Comparison of ENCODE assay signal across 23 cellular contexts in genomic region chr3:187061748-187062147, GRCh38.
DNase-seq lines count a peak whose midpoint lies in the region; TF ChIP-seq lines count a peak whose summit lies in the region.
"Had no signal": no experiment of that assay in that cellular context is flagged by ENCODE, and none has a peak within 500 bp of the region (broad histone marks: within the 10 kb centered on the region; RNA-seq: fewer than 3 reads in every experiment).

No MANE protein-coding gene starts in this region.

- no peak for TF ChIP-seq EP300 in transverse colon (IDR thresholded peaks at IDR 0.05; ENCODE audit: low read depth)

- peaks cover 56% of the 10 kb centered on the region for H3K36me3 Mint-ChIP-seq in T-helper 1 cell treated with Interleukin-12 subunit alpha and Interleukin-12 subunit beta and Interleukin-4 antibody, amounts not matched to agents 30 μg/mL and 1 μg/mL, for 36 hours (ENCODE audit: low read depth)
- H3K36me3 Mint-ChIP-seq in Caco-2 (ENCODE audit: insufficient read depth, unreplicated experiment), result peaks cover 19% of the 10 kb centered on the region

- peak overlapping the region; percentile 51 for H3K27ac Mint-ChIP-seq in T-helper 1 cell treated with Interleukin-12 subunit alpha and Interleukin-12 subunit beta and Interleukin-4 antibody, amounts not matched to agents 30 μg/mL and 1 μg/mL, for 36 hours
- H3K27ac Mint-ChIP-seq in Caco-2 (ENCODE audit: unreplicated experiment), result peak overlapping the region; percentile 33
- H3K27ac Mint-ChIP-seq: HFFc6; stimulated activated naive B cell treated with anti-CD40 and anti-IgM and Interleukin-4, amounts not matched to agents 10 μg/mL and 1 μg/mL and 100 μg/mL, for 72 hours had no signal

- H4K20me1 ChIP-seq in hepatocyte (ENCODE audit: insufficient read depth, poor library complexity, severe bottlenecking), result no peaks in the 10 kb centered on the region

- no peak for TF ChIP-seq POLR2A in transverse colon (IDR thresholded peaks at IDR 0.05)

- intact Hi-C loops in Caco-2 (cut with micrococcal nuclease; ENCODE audit: unreplicated experiment) (loop anchor here (2.0 to 5.0 kb wide), 3 partner anchors 79 to 213 kb away; partner anchors contain the start of gene ST6GAL1), transverse colon (cut with DNase I; ENCODE audit: low total_unique reads) (no loop called here)

- H3K4me1 Mint-ChIP-seq in T-helper 1 cell treated with Interleukin-12 subunit alpha and Interleukin-12 subunit beta and Interleukin-4 antibody, amounts not matched to agents 30 μg/mL and 1 μg/mL, for 36 hours (ENCODE audit: low read depth), result peaks cover 60% of the 10 kb centered on the region
- H3K4me1 Mint-ChIP-seq in Caco-2 (ENCODE audit: low read depth, unreplicated experiment), result peaks cover 28% of the 10 kb centered on the region

- TF ChIP-seq CTCF in Caco-2 (IDR thresholded peaks at IDR 0.05; ENCODE audit: insufficient read depth in 1 of 2, low read depth in 1 of 2, low read length in 1 of 2, severe bottlenecking in 1 of 2, unreplicated experiment in 1 of 2), result no peak
- no peak for TF ChIP-seq CTCF in hepatocyte (IDR thresholded peaks at IDR 0.05; ENCODE audit: poor library complexity)
- TF ChIP-seq CTCF in transverse colon (IDR thresholded peaks at IDR 0.05), result no peak

- H3K9me3 Mint-ChIP-seq in T-helper 1 cell treated with Interleukin-12 subunit alpha and Interleukin-12 subunit beta and Interleukin-4 antibody, amounts not matched to agents 30 μg/mL and 1 μg/mL, for 36 hours, result peaks cover 7% of the 10 kb centered on the region
- H3K9me3 Mint-ChIP-seq in Caco-2 (ENCODE audit: unreplicated experiment), result peaks cover 10% of the 10 kb centered on the region

- no TSS peak for BruUV-seq in Caco-2 (replicated peaks; lab: Mats Ljungman, UMichigan)

- H3K27me3 ChIP-seq in Caco-2 (replicated peaks; ENCODE audit: control insufficient read depth, insufficient read depth, low read length) (no peaks in the 10 kb centered on the region), hepatocyte (no peaks in the 10 kb centered on the region), transverse colon (no peaks in the 10 kb centered on the region)
- H3K27me3 ChIP-seq: BE2C had no signal

- CTCF ChIA-PET in Caco-2 (lab: Charles Lee), result no interaction called here

- DNase-seq in T-helper 1 cell (no peak), Caco-2 (no peak), SK-N-MC (ENCODE audit: low read depth, low spot score) (no peak), hepatocyte (ENCODE audit: low spot score) (no peak), HPDE6-E6E7 (ENCODE audit: extremely low spot score) (no peak), transverse colon (no peak), NCI-H446 (lab: John Stamatoyannopoulos, UW) (no peak)
- DNase-seq: 8988T; activated effector memory CD4-positive, alpha-beta T cell treated with Interleukin-2 at 50 U/mL for 16 hours; amygdala; BE2C; COR-L47; DND-41; lower lobe of right lung; NCI-H1105; NCI-H2029 treated with DMSO at 0.1 percent for 48 hours; NCI-H446 treated with DMSO at 0.1 percent for 48 hours; SK-N-SH; small intestine; stimulated activated naive B cell treated with anti-CD40 and anti-IgM and Interleukin-4, amounts not matched to agents 10 μg/mL and 1 μg/mL and 100 μg/mL, for 72 hours had no signal

- POLR2A ChIA-PET in Caco-2 (lab: Charles Lee), result no interaction called here

- H3K27me3 Mint-ChIP-seq in T-helper 1 cell treated with Interleukin-12 subunit alpha and Interleukin-12 subunit beta and Interleukin-4 antibody, amounts not matched to agents 30 μg/mL and 1 μg/mL, for 36 hours (ENCODE audit: low read depth), result no peaks in the 10 kb centered on the region
- no peaks in the 10 kb centered on the region for H3K27me3 Mint-ChIP-seq in Caco-2 (ENCODE audit: insufficient read depth, unreplicated experiment)
- H3K27me3 Mint-ChIP-seq: stimulated activated naive B cell treated with anti-CD40 and anti-IgM and Interleukin-4, amounts not matched to agents 10 μg/mL and 1 μg/mL and 100 μg/mL, for 72 hours had no signal

- no peak overlapping the region for H2AFZ ChIP-seq in hepatocyte

- no peaks in the 10 kb centered on the region for H3K9me2 ChIP-seq in hepatocyte (replicated peaks; ENCODE audit: insufficient read depth)
- H3K9me2 ChIP-seq: SK-N-SH had no signal

- H3K27ac ChIP-seq in SK-N-MC (peak overlapping the region; percentile 44; the same call in 1 of the 2 replicates), hepatocyte (peak overlapping the region; percentile 57), transverse colon (no peak overlapping the region)
- H3K27ac ChIP-seq: lower lobe of right lung, thoracic aorta had no signal

- in situ Hi-C loops in transverse colon (cut with MboI; ENCODE audit: low pct_ligation_motif_present in 1 of 4, low pct_unique_long_range_greater_than_20kb in 1 of 4, low sequenced_read_pairs in 3 of 4), result no loop called here

- H3K4me1 ChIP-seq in Caco-2 (peaks cover 27% of the 10 kb centered on the region), hepatocyte (ENCODE audit: insufficient read depth) (peaks cover 24% of the 10 kb centered on the region), transverse colon (peaks cover 0 to 5% (median 2%) of the 10 kb centered on the region in 4 donors)
- H3K4me1 ChIP-seq: BE2C had no signal

- 60% methylated on average over 3 of the region's 3 CpGs for WGBS in hepatocyte (ENCODE audit: low lambda C conversion rate, missing lambda C conversion rate)
- 62 to 77% methylated on average over 3 of the region's 3 CpGs for WGBS in transverse colon (ENCODE audit: low coverage in 1 of 2), 2 donors

- peaks cover 8% of the 10 kb centered on the region for H3K79me2 ChIP-seq in hepatocyte

- H3K4me2 ChIP-seq in hepatocyte, result no peak overlapping the region
- H3K4me2 ChIP-seq: SK-N-SH had no signal

- no peak overlapping the region for H3K4me3 Mint-ChIP-seq in T-helper 1 cell treated with Interleukin-12 subunit alpha and Interleukin-12 subunit beta and Interleukin-4 antibody, amounts not matched to agents 30 μg/mL and 1 μg/mL, for 36 hours
- H3K4me3 Mint-ChIP-seq in Caco-2 (ENCODE audit: unreplicated experiment), result no peak overlapping the region
- H3K4me3 Mint-ChIP-seq: HFFc6; stimulated activated naive B cell treated with anti-CD40 and anti-IgM and Interleukin-4, amounts not matched to agents 10 μg/mL and 1 μg/mL and 100 μg/mL, for 72 hours had no signal

- H3K36me3 ChIP-seq in Caco-2 (ENCODE audit: control insufficient read depth, insufficient read depth, low read length) (peaks cover 3% of the 10 kb centered on the region), SK-N-MC (ENCODE audit: insufficient read depth, low read length) (peaks cover 19% of the 10 kb centered on the region), hepatocyte (replicated peaks; ENCODE audit: insufficient read depth, low read depth) (no peaks in the 10 kb centered on the region), transverse colon (peaks cover 0 to 4% (median 0%) of the 10 kb centered on the region in 4 donors)
- H3K36me3 ChIP-seq: BE2C had no signal

- H3K9me3 ChIP-seq in Caco-2, result 0 out of 2 replicates have a peak, but pooled peaks cover 5% of the 10 kb centered on the region
- no peaks in the 10 kb centered on the region for H3K9me3 ChIP-seq in SK-N-MC (ENCODE audit: low read depth, low read length)
- no peaks in the 10 kb centered on the region for H3K9me3 ChIP-seq in hepatocyte (ENCODE audit: low read depth)
- H3K9me3 ChIP-seq in transverse colon, result no peaks in the 10 kb centered on the region
- H3K9me3 ChIP-seq: BE2C, lower lobe of right lung, SK-N-SH had no signal

- no peak overlapping the region for H3K9ac ChIP-seq in SK-N-MC (ENCODE audit: insufficient read length)
- H3K9ac ChIP-seq: SK-N-SH had no signal

- H3K4me3 ChIP-seq in Caco-2 (ENCODE audit: low read depth, low read length) (no peak overlapping the region), SK-N-MC (no peak overlapping the region), hepatocyte (no peak overlapping the region), transverse colon (no peak overlapping the region)
- H3K4me3 ChIP-seq: lower lobe of right lung, thoracic aorta had no signal

Comparison
In these comparisons a context has a peak if more than half of its experiments do, and no peak if none do; other contexts are left out.
1. H3K27ac ChIP-seq: peak in SK-N-MC (single experiment) and hepatocyte (single experiment); none in transverse colon (0 of 4).